23 cellular contexts compared by ENCODE assay signal in the genomic region with DNA sequence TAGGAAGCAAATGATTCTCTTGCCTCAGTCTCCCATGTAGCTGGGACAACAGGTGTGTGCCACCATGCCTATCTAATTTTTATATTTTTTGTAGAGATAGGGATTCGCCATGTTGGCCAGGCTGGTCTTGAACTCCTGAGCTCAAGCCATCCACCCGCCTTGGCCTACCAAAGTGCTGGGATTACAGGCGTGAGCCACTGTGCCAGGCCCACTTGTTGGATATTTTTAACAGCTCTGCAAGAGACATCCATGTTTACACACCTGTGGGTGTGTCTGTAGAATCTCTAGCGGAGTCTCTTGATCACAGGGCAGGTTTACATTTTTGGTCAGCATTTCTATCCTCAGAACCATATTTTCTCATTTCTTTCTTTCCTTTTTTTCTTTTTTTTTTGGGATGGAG.
"Had no signal": no experiment of that assay in that cellular context is flagged by ENCODE, and none has a peak within 500 bp of the region (broad histone marks: within the 10 kb centered on the region; RNA-seq: fewer than 3 reads in every experiment).

No MANE protein-coding gene starts in this region.

- H3K9me3 Mint-ChIP-seq: effector memory CD8-positive, alpha-beta T cell; immature natural killer cell; naive B cell; naive thymus-derived CD8-positive, alpha-beta T cell had no signal

- ATAC-seq: effector memory CD8-positive, alpha-beta T cell; esophagus mucosa; foreskin keratinocyte; gastroesophageal sphincter; heart left ventricle; left lung; left ventricle myocardium superior; lower lobe of right lung; mucosa of descending colon; naive thymus-derived CD8-positive, alpha-beta T cell had no signal

- H3K36me3 Mint-ChIP-seq: immature natural killer cell; mesothelial cell of epicardium; naive B cell; naive thymus-derived CD8-positive, alpha-beta T cell had no signal

- H3K4me1 Mint-ChIP-seq: immature natural killer cell, mesothelial cell of epicardium, naive B cell had no signal

- H3K27ac Mint-ChIP-seq: effector memory CD8-positive, alpha-beta T cell; endodermal cell; immature natural killer cell; mesothelial cell of epicardium had no signal

- H3K4me3 Mint-ChIP-seq: effector memory CD8-positive, alpha-beta T cell; endodermal cell; immature natural killer cell; mesothelial cell of epicardium; naive B cell; naive thymus-derived CD8-positive, alpha-beta T cell had no signal

- DNase-seq: dermis blood vessel endothelial cell; dorsolateral prefrontal cortex; effector CD8-positive, alpha-beta T cell; effector memory CD8-positive, alpha-beta T cell; endodermal cell; erythroblast; foreskin keratinocyte; heart left ventricle; hypothalamus; immature natural killer cell; islet precursor cell; kidney; kidney glomerular epithelial cell; left lung; left ventricle myocardium superior; lower lobe of right lung; mesenchymal stem cell; mucosa of descending colon; naive B cell; naive thymus-derived CD8-positive, alpha-beta T cell had no signal
